In genomic region chr1:90730247-90731022, GRCh38 we compare ENCODE assay signal across 9 cellular contexts. TPM values are rescaled to one million over a fixed set of nuclear protein-coding genes. Genes with fewer than 3 reads are reported as not detected.
DNase-seq lines count a peak whose midpoint lies in the region; ATAC-seq and TF ChIP-seq lines count a peak whose summit lies in the region.
"Had no signal": no experiment of that assay in that cellular context is flagged by ENCODE, and none has a peak within 500 bp of the region (broad histone marks: within the 10 kb centered on the region; RNA-seq: fewer than 3 reads in every experiment).

No MANE protein-coding gene starts in this region.

- no peaks in the 10 kb centered on the region for H3K36me3 ChIP-seq in osteoblast (ENCODE audit: insufficient read depth, low read length)

- H3K4me2 ChIP-seq in osteoblast (ENCODE audit: insufficient read depth, low read length) = peak overlapping the region; percentile 29
- H3K4me2 ChIP-seq: KMS-11 had no signal

- H3K4me1 ChIP-seq in osteoblast (ENCODE audit: insufficient read depth, low read length) = peaks cover 2% of the 10 kb centered on the region

- H3K27ac ChIP-seq in osteoblast (ENCODE audit: low read depth, low read length) = no peak overlapping the region
- H3K27ac ChIP-seq: KMS-11 had no signal

- peak overlapping the region; percentile 28 for H2AFZ ChIP-seq in osteoblast (ENCODE audit: low read length)

- no peak for ATAC-seq in HG03095 (IDR thresholded peaks at IDR 0.05; ENCODE audit: unreplicated experiment)
- ATAC-seq in GM18520 (IDR thresholded peaks at IDR 0.05; ENCODE audit: unreplicated experiment) = no peak

- H3K9me3 ChIP-seq in osteoblast (ENCODE audit: low read depth, low read length) = no peaks in the 10 kb centered on the region

- DNase-seq in GM10266 (ENCODE audit: extremely low spot score) = peak; percentile 40
- DNase-seq in NCI-H82 treated with DMSO at 0.1 percent for 48 hours (lab: John Stamatoyannopoulos, UW; ENCODE audit: unreplicated experiment) = peak; percentile 50
- DNase-seq in choroid plexus epithelial cell (ENCODE audit: low read depth) = peak; percentile 24
- DNase-seq in osteoblast (ENCODE audit: insufficient read length, low spot score, missing footprints) = no peak
- no peak for DNase-seq in activated CD4-positive, alpha-beta T cell treated with anti-CD3 and anti-CD28 coated beads, Interleukin-2, amount 50 U/mL, for 4 hours
- no peak for DNase-seq in DMS153 (lab: John Stamatoyannopoulos, UW)

- TF ChIP-seq CTCF in GM10266 (IDR thresholded peaks at IDR 0.05; ENCODE audit: control insufficient read depth, insufficient read depth, low read depth, missing control alignments) = no peak
- no peak for TF ChIP-seq CTCF in choroid plexus epithelial cell (conservative IDR thresholded peaks at IDR 0.05; ENCODE audit: low read depth, low read length)
- no peak for TF ChIP-seq CTCF in osteoblast (IDR thresholded peaks at IDR 0.05; ENCODE audit: extremely low read depth, low read depth, low read length)

- H3K79me2 ChIP-seq in osteoblast (ENCODE audit: insufficient read depth, low read length) = no peaks in the 10 kb centered on the region

- no peaks in the 10 kb centered on the region for H4K20me1 ChIP-seq in osteoblast (ENCODE audit: insufficient read depth, low read length)

- H3K4me3 ChIP-seq in choroid plexus epithelial cell (ENCODE audit: low read depth, low read length) = peak overlapping the region; percentile 21
- H3K4me3 ChIP-seq in osteoblast (ENCODE audit: insufficient read depth, low read length) = peak overlapping the region; percentile 36

- peaks cover 74% of the 10 kb centered on the region for H3K27me3 ChIP-seq in osteoblast (ENCODE audit: insufficient read depth, low read length)

RNA-seq across cellular contexts. Expression of gene BARHL2, which starts 13.3 kb away (rescaled TPM):
- total RNA-seq in osteoblast = not detected in 2 replicates

Comparison
In these comparisons a context has a peak if more than half of its experiments do, and no peak if none do; other contexts are left out.
1. DNase-seq: peak in GM10266 (single experiment), NCI-H82 treated with DMSO at 0.1 percent for 48 hours (single experiment) and choroid plexus epithelial cell (single experiment); none in osteoblast (single experiment), activated CD4-positive, alpha-beta T cell treated with anti-CD3 and anti-CD28 coated beads, Interleukin-2, amount 50 U/mL, for 4 hours (0 of 2) and DMS153 (single experiment).